ENCODE assay signal across 18 cellular contexts in genomic region chr19:2487780-2488330, GRCh38. TPM values are rescaled to one million over a fixed set of nuclear protein-coding genes. Genes with fewer than 3 reads are reported as not detected.
DNase-seq lines count a peak whose midpoint lies in the region; ATAC-seq, FAIRE-seq and TF ChIP-seq lines count a peak whose summit lies in the region.
"Had no signal": no experiment of that assay in that cellular context is flagged by ENCODE, and none has a peak within 500 bp of the region (broad histone marks: within the 10 kb centered on the region; RNA-seq: fewer than 3 reads in every experiment).

No MANE protein-coding gene starts in this region.

- no peaks in the 10 kb centered on the region for H3K36me3 Mint-ChIP-seq in T-helper 2 cell treated with Interferon-gamma antibody and Interleukin-4, amounts not matched to agents 5 μg/mL and 100 μg/mL, for 36 hours (ENCODE audit: low read depth)

- no peak overlapping the region for H3K27ac Mint-ChIP-seq in T-helper 2 cell treated with Interferon-gamma antibody and Interleukin-4, amounts not matched to agents 5 μg/mL and 100 μg/mL, for 36 hours
- H3K27ac Mint-ChIP-seq: activated naive CD4-positive, alpha-beta T cell treated with anti-CD3 and anti-CD28 coated beads, Interleukin-2, amount 50 U/mL, for 24 hours; T-helper 1 cell treated with Interleukin-12 subunit alpha and Interleukin-12 subunit beta and Interleukin-4 antibody, amounts not matched to agents 30 μg/mL and 1 μg/mL, for 36 hours had no signal

- peaks cover 13% of the 10 kb centered on the region for H3K4me1 Mint-ChIP-seq in T-helper 2 cell treated with Interferon-gamma antibody and Interleukin-4, amounts not matched to agents 5 μg/mL and 100 μg/mL, for 36 hours (ENCODE audit: low read depth)

- peaks cover 4% of the 10 kb centered on the region for H3K27me3 ChIP-seq in colonic mucosa
- H3K27me3 ChIP-seq in thoracic aorta (replicated peaks; ENCODE audit: insufficient read depth) = no peaks in the 10 kb centered on the region
- H3K27me3 ChIP-seq: breast epithelium, Peyer's patch had no signal

- intact Hi-C loops in colonic mucosa (cut with DNase I) = no loop called here
- intact Hi-C loops in kidney (cut with DNase I) = no loop called here

- DNase-seq in DMS53 (lab: John Stamatoyannopoulos, UW) (peak; percentile 13), DMS53 treated with DMSO at 0.1 percent for 48 hours (lab: John Stamatoyannopoulos, UW; ENCODE audit: unreplicated experiment) (no peak), colonic mucosa (no peak), kidney (peak; percentile 77), thoracic aorta (ENCODE audit: low spot score) (no peak), SIG-M5 (lab: John Stamatoyannopoulos, UW) (no peak), occipital lobe (lab: John Stamatoyannopoulos, UW) (no peak)
- DNase-seq in T-helper 2 cell treated with Interferon-gamma antibody and Interleukin-4, amounts not matched to agents 5 μg/mL and 100 μg/mL, for 36 hours (ENCODE audit: low spot score) = no peak
- DNase-seq: NCI-H1930, NCI-H524 treated with DMSO at 0.1 percent for 48 hours, posterior cingulate gyrus had no signal

- H3K9me3 Mint-ChIP-seq in T-helper 2 cell treated with Interferon-gamma antibody and Interleukin-4, amounts not matched to agents 5 μg/mL and 100 μg/mL, for 36 hours = peaks cover 8% of the 10 kb centered on the region
- H3K9me3 Mint-ChIP-seq: activated naive CD4-positive, alpha-beta T cell treated with anti-CD3 and anti-CD28 coated beads, Interleukin-2, amount 50 U/mL, for 24 hours had no signal

- H3K36me3 ChIP-seq in colonic mucosa (no peaks in the 10 kb centered on the region), kidney (ENCODE audit: control insufficient read depth in 1 of 2, insufficient read depth in 2 of 2, low read length in 2 of 2) (no peaks in the 10 kb centered on the region), thoracic aorta (no peaks in the 10 kb centered on the region)
- H3K36me3 ChIP-seq: breast epithelium, Peyer's patch had no signal

- peaks cover 26% of the 10 kb centered on the region for H3K4me1 ChIP-seq in colonic mucosa
- peaks cover 5 to 17% of the 10 kb centered on the region in 2 donors for H3K4me1 ChIP-seq in kidney (ENCODE audit: control insufficient read depth in 1 of 2, insufficient read depth in 1 of 2, low read depth in 1 of 2, low read length in 2 of 2)
- H3K4me1 ChIP-seq in thoracic aorta (ENCODE audit: control insufficient read depth in 1 of 2, low read depth in 2 of 2) = peaks cover 6 to 30% of the 10 kb centered on the region in 2 donors

- H3K27ac ChIP-seq in colonic mucosa = no peak overlapping the region
- H3K27ac ChIP-seq in kidney (ENCODE audit: low read depth in 2 of 2, low read length in 2 of 2) = no peak overlapping the region
- peak overlapping the region; percentile 38 to 69 for H3K27ac ChIP-seq in thoracic aorta

- H3K4me3 ChIP-seq in colonic mucosa (peak overlapping the region; percentile 39), kidney (ENCODE audit: low read length in 2 of 2) (no peak overlapping the region), thoracic aorta (peak overlapping the region; percentile 79)

- H3K27me3 Mint-ChIP-seq in T-helper 2 cell treated with Interferon-gamma antibody and Interleukin-4, amounts not matched to agents 5 μg/mL and 100 μg/mL, for 36 hours (ENCODE audit: low read depth) = peaks cover 58% of the 10 kb centered on the region

- no peak overlapping the region for H3K4me3 Mint-ChIP-seq in T-helper 2 cell treated with Interferon-gamma antibody and Interleukin-4, amounts not matched to agents 5 μg/mL and 100 μg/mL, for 36 hours
- H3K4me3 Mint-ChIP-seq: activated naive CD4-positive, alpha-beta T cell treated with anti-CD3 and anti-CD28 coated beads, Interleukin-2, amount 50 U/mL, for 24 hours; T-helper 1 cell treated with Interleukin-12 subunit alpha and Interleukin-12 subunit beta and Interleukin-4 antibody, amounts not matched to agents 30 μg/mL and 1 μg/mL, for 36 hours had no signal

- TF ChIP-seq CTCF in colonic mucosa (IDR thresholded peaks at IDR 0.05) = no peak
- TF ChIP-seq CTCF in kidney (IDR thresholded peaks at IDR 0.05; ENCODE audit: borderline replicate concordance, extremely low read depth, insufficient read depth) = no peak
- no peak for TF ChIP-seq CTCF in thoracic aorta (IDR thresholded peaks at IDR 0.05)

- ATAC-seq in thoracic aorta (ENCODE audit: insufficient number of reproducible peaks, low FRiP score, low read depth) = no peak

- H3K9me3 ChIP-seq in colonic mucosa (no peaks in the 10 kb centered on the region), kidney (ENCODE audit: control insufficient read depth in 1 of 2, low read length in 2 of 2) (peaks cover 0 to 7% of the 10 kb centered on the region in 2 donors), thoracic aorta (peaks cover 5% of the 10 kb centered on the region)

- FAIRE-seq in kidney (lab: Jason Lieb, UNC) = no peak
- FAIRE-seq: A204.1, endometrium, islet of Langerhans had no signal

- H3K9ac ChIP-seq in colonic mucosa (ENCODE audit: low read depth in 2 of 2, low read length in 2 of 2) (no peak overlapping the region), kidney (ENCODE audit: low read length in 2 of 2) (no peak overlapping the region)

RNA-seq across cellular contexts. Expression of gene GADD45B, which starts 11.9 kb away (rescaled TPM):
- total RNA-seq in colonic mucosa = 10 to 100 TPM; 17.5 to 21.6 TPM
- total RNA-seq in kidney = 88.5 TPM
- polyA plus RNA-seq in kidney (ENCODE audit: insufficient read depth, low read depth, low replicate concordance) = 149 TPM
- 100 to 1,000 TPM; 430 to 498 TPM for total RNA-seq in thoracic aorta
- total RNA-seq in occipital lobe = 4.7 TPM

RNA-seq across cellular contexts. Expression of gene LMNB2, which starts 31.1 kb away (rescaled TPM):
- 100 to 1,000 TPM in 1 of 2 donors, 10 to 100 TPM in 1; 35.6 to 186 TPM for total RNA-seq in colonic mucosa
- total RNA-seq in kidney = 27.6 TPM
- polyA plus RNA-seq in kidney (ENCODE audit: insufficient read depth, low read depth, low replicate concordance) = 9.0 TPM
- total RNA-seq in thoracic aorta = 10 to 100 TPM; 23.6 to 43.3 TPM
- total RNA-seq in occipital lobe = 36.2 TPM

Comparison
In these comparisons a context has a peak if more than half of its experiments do, and no peak if none do; other contexts are left out.
1. DNase-seq: peak in DMS53 (single experiment) and kidney (single experiment); none in DMS53 treated with DMSO at 0.1 percent for 48 hours (single experiment), colonic mucosa (single experiment), thoracic aorta (single experiment), SIG-M5 (single experiment), occipital lobe (single experiment) and T-helper 2 cell treated with Interferon-gamma antibody and Interleukin-4, amounts not matched to agents 5 μg/mL and 100 μg/mL, for 36 hours (single experiment).
2. H3K27ac ChIP-seq: peak in thoracic aorta (2 of 2); none in colonic mucosa (single experiment) and kidney (0 of 2).
3. H3K4me3 ChIP-seq: peak in colonic mucosa (single experiment) and thoracic aorta (single experiment); none in kidney (0 of 2).